In the genomic region with DNA sequence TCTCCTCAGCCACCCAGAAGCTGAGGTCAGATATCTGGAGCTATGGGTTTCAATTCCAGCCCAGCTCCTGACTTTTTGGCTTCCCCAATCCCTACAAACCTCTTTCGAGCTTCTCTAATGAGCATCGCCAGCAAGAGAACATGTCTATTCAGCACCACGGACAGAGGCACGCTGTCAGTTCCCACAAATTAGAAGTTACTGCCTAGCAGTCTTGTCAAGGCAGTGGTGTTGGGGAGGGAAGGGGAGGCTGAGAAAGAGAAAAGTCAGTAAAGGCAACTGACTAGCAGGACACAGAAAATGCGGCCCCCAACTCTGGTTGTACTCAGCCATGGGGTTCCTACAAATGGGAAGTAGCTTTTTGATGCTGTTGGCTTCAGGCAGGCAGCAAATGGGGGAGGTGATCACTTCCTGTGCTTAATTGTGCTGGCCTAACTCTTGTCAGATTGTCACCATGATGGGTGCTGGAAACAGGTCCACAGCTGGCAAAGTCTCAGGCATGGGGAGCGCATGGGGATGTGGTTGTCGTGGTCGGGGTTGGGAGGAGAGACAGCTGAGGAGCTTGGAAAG, we compare ENCODE assay signal across 9 cellular contexts.
DNase-seq lines count a peak whose midpoint lies in the region; ATAC-seq and TF ChIP-seq lines count a peak whose summit lies in the region.
"Had no signal": no experiment of that assay in that cellular context is flagged by ENCODE, and none has a peak within 500 bp of the region (broad histone marks: within the 10 kb centered on the region; RNA-seq: fewer than 3 reads in every experiment).

No MANE protein-coding gene starts in this region.

- H3K27ac Mint-ChIP-seq in Caco-2 (ENCODE audit: unreplicated experiment) = no peak overlapping the region
- H3K27ac Mint-ChIP-seq in activated T-helper 2 cell treated with anti-CD3 and anti-CD28 coated beads, Interferon-gamma antibody, Interleukin-2, Interleukin-4, amounts not matched to agents 10 μg/mL and 5 μg/mL and 100 μg/mL, durations not matched to agents 14 hours and 24 hours and 36 hours = no peak overlapping the region
- H3K27ac Mint-ChIP-seq: activated naive CD4-positive, alpha-beta T cell treated with anti-CD3 and anti-CD28 coated beads, Interleukin-2, amount 50 U/mL, for 24 hours had no signal

- no peaks in the 10 kb centered on the region for H3K9me3 ChIP-seq in Caco-2

- CTCF ChIA-PET in Caco-2 (lab: Charles Lee) = no interaction called here

- no peaks in the 10 kb centered on the region for H3K4me1 Mint-ChIP-seq in Caco-2 (ENCODE audit: low read depth, unreplicated experiment)
- no peaks in the 10 kb centered on the region for H3K4me1 Mint-ChIP-seq in activated T-helper 2 cell treated with anti-CD3 and anti-CD28 coated beads, Interferon-gamma antibody, Interleukin-2, Interleukin-4, amounts not matched to agents 10 μg/mL and 5 μg/mL and 100 μg/mL, durations not matched to agents 14 hours and 24 hours and 36 hours (ENCODE audit: low read depth)
- H3K4me1 Mint-ChIP-seq: activated naive CD4-positive, alpha-beta T cell treated with anti-CD3 and anti-CD28 coated beads, Interleukin-2, amount 50 U/mL, for 24 hours had no signal

- no TSS peak for BruUV-seq in Caco-2 (replicated peaks; lab: Mats Ljungman, UMichigan)

- H3K4me1 ChIP-seq in Caco-2 = no peaks in the 10 kb centered on the region

- POLR2A ChIA-PET in Caco-2 (lab: Charles Lee) = no interaction called here

- no peak overlapping the region for H3K4me3 Mint-ChIP-seq in Caco-2 (ENCODE audit: unreplicated experiment)
- H3K4me3 Mint-ChIP-seq in activated T-helper 2 cell treated with anti-CD3 and anti-CD28 coated beads, Interferon-gamma antibody, Interleukin-2, Interleukin-4, amounts not matched to agents 10 μg/mL and 5 μg/mL and 100 μg/mL, durations not matched to agents 14 hours and 24 hours and 36 hours (ENCODE audit: low read depth) = no peak overlapping the region
- H3K4me3 Mint-ChIP-seq: activated naive CD4-positive, alpha-beta T cell treated with anti-CD3 and anti-CD28 coated beads, Interleukin-2, amount 50 U/mL, for 24 hours had no signal

- H3K27me3 ChIP-seq in Caco-2 (replicated peaks; ENCODE audit: control insufficient read depth, insufficient read depth, low read length) = no peaks in the 10 kb centered on the region

- H3K9me3 Mint-ChIP-seq in Caco-2 (ENCODE audit: unreplicated experiment) = no peaks in the 10 kb centered on the region
- H3K9me3 Mint-ChIP-seq in activated T-helper 2 cell treated with anti-CD3 and anti-CD28 coated beads, Interferon-gamma antibody, Interleukin-2, Interleukin-4, amounts not matched to agents 10 μg/mL and 5 μg/mL and 100 μg/mL, durations not matched to agents 14 hours and 24 hours and 36 hours = no peaks in the 10 kb centered on the region

- ATAC-seq in left lobe of liver (peak; percentile 79), HG03045 (IDR thresholded peaks at IDR 0.05; ENCODE audit: unreplicated experiment) (no peak), GM21619 (IDR thresholded peaks at IDR 0.05; ENCODE audit: unreplicated experiment) (no peak), GM21529 (IDR thresholded peaks at IDR 0.05; ENCODE audit: unreplicated experiment) (no peak)

- peak; percentile 67 to 73 for DNase-seq in Caco-2
- DNase-seq in HS-5 (ENCODE audit: low read depth) = peak; percentile 4
- DNase-seq in activated T-helper 2 cell treated with anti-CD3 and anti-CD28 coated beads, Interferon-gamma antibody, Interleukin-2, Interleukin-4, amounts not matched to agents 10 μg/mL and 5 μg/mL and 100 μg/mL, durations not matched to agents 14 hours and 24 hours and 36 hours (ENCODE audit: low spot score) = peak; percentile 20
- DNase-seq in left lobe of liver (ENCODE audit: low spot score) = no peak
- DNase-seq in D341Med (ENCODE audit: low spot score) = no peak

- TF ChIP-seq CTCF in Caco-2 (IDR thresholded peaks at IDR 0.05; ENCODE audit: insufficient read depth in 1 of 2, low read depth in 1 of 2, low read length in 1 of 2, severe bottlenecking in 1 of 2, unreplicated experiment in 1 of 2) = no peak

- H3K4me3 ChIP-seq in Caco-2 (ENCODE audit: low read depth, low read length) = no peak overlapping the region

- intact Hi-C loops in Caco-2 (cut with micrococcal nuclease; ENCODE audit: unreplicated experiment) = loop anchor here (5.0 kb wide), 1 partner anchor 119 kb away; no protein-coding TSS in a partner anchor
- intact Hi-C loops in activated T-helper 2 cell treated with anti-CD3 and anti-CD28 coated beads, Interferon-gamma antibody, Interleukin-2, Interleukin-4, amounts not matched to agents 10 μg/mL and 5 μg/mL and 100 μg/mL, durations not matched to agents 14 hours and 24 hours and 36 hours (cut with micrococcal nuclease) = no loop called here

- no peaks in the 10 kb centered on the region for H3K36me3 ChIP-seq in Caco-2 (ENCODE audit: control insufficient read depth, insufficient read depth, low read length)

- H3K36me3 Mint-ChIP-seq in Caco-2 (ENCODE audit: insufficient read depth, unreplicated experiment) = no peaks in the 10 kb centered on the region
- no peaks in the 10 kb centered on the region for H3K36me3 Mint-ChIP-seq in activated T-helper 2 cell treated with anti-CD3 and anti-CD28 coated beads, Interferon-gamma antibody, Interleukin-2, Interleukin-4, amounts not matched to agents 10 μg/mL and 5 μg/mL and 100 μg/mL, durations not matched to agents 14 hours and 24 hours and 36 hours (ENCODE audit: low read depth)
- H3K36me3 Mint-ChIP-seq: activated naive CD4-positive, alpha-beta T cell treated with anti-CD3 and anti-CD28 coated beads, Interleukin-2, amount 50 U/mL, for 24 hours had no signal

- peaks cover 11% of the 10 kb centered on the region for H3K27me3 Mint-ChIP-seq in Caco-2 (ENCODE audit: insufficient read depth, unreplicated experiment)
- H3K27me3 Mint-ChIP-seq in activated T-helper 2 cell treated with anti-CD3 and anti-CD28 coated beads, Interferon-gamma antibody, Interleukin-2, Interleukin-4, amounts not matched to agents 10 μg/mL and 5 μg/mL and 100 μg/mL, durations not matched to agents 14 hours and 24 hours and 36 hours (ENCODE audit: low read depth) = no peaks in the 10 kb centered on the region

Comparison
In these comparisons a context has a peak if more than half of its experiments do, and no peak if none do; other contexts are left out.
1. DNase-seq: peak in Caco-2 (2 of 2), HS-5 (single experiment) and activated T-helper 2 cell treated with anti-CD3 and anti-CD28 coated beads, Interferon-gamma antibody, Interleukin-2, Interleukin-4, amounts not matched to agents 10 μg/mL and 5 μg/mL and 100 μg/mL, durations not matched to agents 14 hours and 24 hours and 36 hours (single experiment); none in left lobe of liver (single experiment) and D341Med (single experiment).